Comparison of ENCODE assay signal across 33 cellular contexts in genomic region chr5:131932235-131932634, GRCh38. TPM values are rescaled to one million over a fixed set of nuclear protein-coding genes. Genes with fewer than 3 reads are reported as not detected.
"Had no signal": no experiment of that assay in that cellular context is flagged by ENCODE, and none has a peak within 500 bp of the region (broad histone marks: within the 10 kb centered on the region; RNA-seq: fewer than 3 reads in every experiment).

No MANE protein-coding gene starts in this region.

- H2AFZ ChIP-seq: PC-9 had no signal

- H3K36me3 ChIP-seq: adrenal gland, breast epithelium, MG63 had no signal

- H3K27me3 Mint-ChIP-seq: activated CD4-positive, alpha-beta memory T cell treated with anti-CD3 and anti-CD28 coated beads for 36 hours had no signal

- H3K27ac ChIP-seq: adrenal gland, body of pancreas, breast epithelium, PC-9, RWPE1 had no signal

- H3K4me3 ChIP-seq: adrenal gland, body of pancreas, breast epithelium, MG63, PC-9 had no signal

- DNase-seq: activated CD4-positive, alpha-beta memory T cell treated with anti-CD3 and anti-CD28 coated beads for 36 hours; activated CD4-positive, alpha-beta T cell treated with anti-CD3 and anti-CD28 coated beads for 36 hours; activated CD4-positive, alpha-beta T cell treated with anti-CD3 and anti-CD28 coated beads, Interleukin-2, amount 50 U/mL, for 1 hour; activated CD8-positive, alpha-beta memory T cell treated with anti-CD3 and anti-CD28 coated beads, Interleukin-2, amount 50 U/mL, for 4 hours; activated gamma-delta T cell treated with Interleukin-2 at 50 U/mL for 16 hours; activated naive CD4-positive, alpha-beta T cell treated with anti-CD3 and anti-CD28 coated beads for 36 hours; activated T-cell treated with anti-CD3 and anti-CD28 coated beads for 4 hours; activated T-cell treated with anti-CD3 and anti-CD28 coated beads, Interleukin-2, amount 50 U/mL, for 4 hours; adrenal gland; body of pancreas; Kasumi-1; KG1; MG63; NCI-H1048; NCI-H1105 treated with DMSO at 0.1 percent for 48 hours; NCI-H1436; NCI-H1694; NCI-H1930; NCI-H2081 treated with DMSO at 0.1 percent for 48 hours; NCI-H345; NCI-H524 treated with DMSO at 0.1 percent for 48 hours; PC-9 had no signal

- H3K27me3 ChIP-seq: adrenal gland, body of pancreas, breast epithelium had no signal

- H3K4me2 ChIP-seq: PC-9 had no signal

- H3K27ac Mint-ChIP-seq: activated CD4-positive, alpha-beta memory T cell treated with anti-CD3 and anti-CD28 coated beads for 36 hours; activated CD4-positive, alpha-beta T cell treated with anti-CD3 and anti-CD28 coated beads for 36 hours; activated naive CD4-positive, alpha-beta T cell treated with anti-CD3 and anti-CD28 coated beads for 36 hours; activated naive CD4-positive, alpha-beta T cell treated with anti-CD3 and anti-CD28 coated beads, Interleukin-2, amount 50 U/mL, for 72 hours; activated T-helper 1 cell treated with anti-CD3 and anti-CD28 coated beads, Interleukin-12 subunit alpha, Interleukin-12 subunit beta, Interleukin-2, Interleukin-4 antibody, amounts not matched to agents 30 ng/mL and 10 ng/mL and 1 ng/mL, durations not matched to agents 14 hours and 24 hours and 36 hours; T-helper 1 cell treated with Interleukin-12 subunit alpha and Interleukin-12 subunit beta and Interleukin-4 antibody, amounts not matched to agents 30 μg/mL and 1 μg/mL, for 36 hours; T-helper 2 cell treated with Interferon-gamma antibody and Interleukin-4, amounts not matched to agents 5 μg/mL and 100 μg/mL, for 36 hours had no signal

- H3K4me1 ChIP-seq: adrenal gland, body of pancreas, breast epithelium had no signal

- H3K4me3 Mint-ChIP-seq: activated CD4-positive, alpha-beta memory T cell treated with anti-CD3 and anti-CD28 coated beads for 36 hours; activated CD4-positive, alpha-beta T cell treated with anti-CD3 and anti-CD28 coated beads for 36 hours; activated naive CD4-positive, alpha-beta T cell treated with anti-CD3 and anti-CD28 coated beads for 36 hours; activated T-cell treated with anti-CD3 and anti-CD28 coated beads, Interleukin-2, amount 50 U/mL, for 4 hours; activated T-helper 1 cell treated with anti-CD3 and anti-CD28 coated beads, Interleukin-12 subunit alpha, Interleukin-12 subunit beta, Interleukin-2, Interleukin-4 antibody, amounts not matched to agents 30 ng/mL and 10 ng/mL and 1 ng/mL, durations not matched to agents 14 hours and 24 hours and 36 hours; T-helper 1 cell treated with Interleukin-12 subunit alpha and Interleukin-12 subunit beta and Interleukin-4 antibody, amounts not matched to agents 30 μg/mL and 1 μg/mL, for 36 hours; T-helper 2 cell treated with Interferon-gamma antibody and Interleukin-4, amounts not matched to agents 5 μg/mL and 100 μg/mL, for 36 hours had no signal

RNA-seq across cellular contexts. Expression of gene MEIKIN, which starts 13.2 kb away (rescaled TPM):
- total RNA-seq: activated CD4-positive, alpha-beta T cell treated with anti-CD3 and anti-CD28 coated beads for 36 hours; activated naive CD4-positive, alpha-beta T cell treated with anti-CD3 and anti-CD28 coated beads, Interleukin-2, amount 50 U/mL, for 72 hours; activated T-cell treated with anti-CD3 and anti-CD28 coated beads, Interleukin-2, amount 50 U/mL, for 4 hours; activated T-helper 1 cell treated with anti-CD3 and anti-CD28 coated beads, Interleukin-12 subunit alpha, Interleukin-12 subunit beta, Interleukin-2, Interleukin-4 antibody, amounts not matched to agents 30 ng/mL and 10 ng/mL and 1 ng/mL, durations not matched to agents 14 hours and 24 hours and 36 hours; adrenal gland; astrocyte; breast epithelium; cardiac septum; NCI-H460; OCI-LY7; PC-9; Right ventricle myocardium inferior had no signal
